1 cellular context compared by ENCODE assay signal in genomic region chr12:58906917-58907316, GRCh38.
TF ChIP-seq lines count a peak whose summit lies in the region.

No MANE protein-coding gene starts in this region.

TF ChIP-seq in IMR-90, 13 proteins besides CTCF, POLR2A, EP300 and RAD21 (continued from another document):
- TF ChIP-seq ELK1 (IDR thresholded peaks at IDR 0.05; ENCODE audit: borderline replicate concordance, low read depth, low read length): no peak
